13 cellular contexts compared by ENCODE assay signal in the genomic region with DNA sequence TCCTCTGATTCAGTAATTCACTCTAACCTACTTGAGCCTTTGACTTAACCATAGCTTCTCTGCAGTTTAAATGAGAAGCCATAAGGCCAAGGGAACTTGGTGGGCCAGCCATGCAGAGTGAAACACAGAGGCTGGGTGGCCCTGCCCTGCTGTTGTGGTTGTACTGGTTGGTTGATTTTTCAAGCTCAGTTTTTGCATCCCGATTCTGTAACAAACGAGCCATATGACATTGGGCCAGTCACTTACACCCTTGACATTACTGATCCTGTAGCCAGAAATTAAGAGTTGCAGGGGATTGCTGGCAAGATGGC. TPM values are rescaled to one million over a fixed set of nuclear protein-coding genes. Genes with fewer than 3 reads are reported as not detected.
DNase-seq lines count a peak whose midpoint lies in the region; ATAC-seq and TF ChIP-seq lines count a peak whose summit lies in the region.
"Had no signal": no experiment of that assay in that cellular context is flagged by ENCODE, and none has a peak within 500 bp of the region (broad histone marks: within the 10 kb centered on the region; RNA-seq: fewer than 3 reads in every experiment).

No MANE protein-coding gene starts in this region.

- peak overlapping the region; percentile 27 for H3K9ac ChIP-seq in Karpas-422 (ENCODE audit: low read length)
- H3K9ac ChIP-seq in parathyroid adenoma: no peak overlapping the region
- no peak overlapping the region for H3K9ac ChIP-seq in SK-N-SH

- TF ChIP-seq CTCF in CD14-positive monocyte (IDR thresholded peaks at IDR 0.05) (no peak), parathyroid adenoma (IDR thresholded peaks at IDR 0.05) (no peak), SK-N-SH (IDR thresholded peaks at IDR 0.05) (no peak)

- H3K9me3 ChIP-seq in Karpas-422 (ENCODE audit: low read length) (no peaks in the 10 kb centered on the region), parathyroid adenoma (ENCODE audit: control insufficient read depth, low read length) (no peaks in the 10 kb centered on the region), SK-N-SH (no peaks in the 10 kb centered on the region)
- H3K9me3 ChIP-seq: MG63, vagina had no signal

- H4K20me1 ChIP-seq in Karpas-422 (ENCODE audit: insufficient read depth, low read depth, low read length): no peaks in the 10 kb centered on the region
- H4K20me1 ChIP-seq in SK-N-SH (ENCODE audit: insufficient read depth): no peaks in the 10 kb centered on the region

- CTCF ChIA-PET in SK-N-SH (lab: Yijun Ruan, JAX): interaction anchor here (1.5 kb wide), 1 partner anchor 372 kb away, joined by 7 read pairs; no protein-coding TSS in a partner anchor

- H3F3A ChIP-seq in SK-N-SH (replicated peaks; ENCODE audit: insufficient read depth): no peaks in the 10 kb centered on the region

- peaks cover 0 to 9% (median 4%) of the 10 kb centered on the region in 7 donors for H3K9me3 Mint-ChIP-seq in CD14-positive monocyte
- H3K9me3 Mint-ChIP-seq in central memory CD8-positive, alpha-beta T cell: no peaks in the 10 kb centered on the region

- peaks cover 23 to 24% of the 10 kb centered on the region in 2 donors for H3K36me3 Mint-ChIP-seq in CD14-positive monocyte
- peaks cover 25% of the 10 kb centered on the region for H3K36me3 Mint-ChIP-seq in central memory CD8-positive, alpha-beta T cell (ENCODE audit: insufficient read depth)

- H3K4me3 ChIP-seq in Karpas-422 (ENCODE audit: low read length) (peak overlapping the region; percentile 72; the same call in 1 of the 2 replicates), parathyroid adenoma (ENCODE audit: low read depth, low read length) (no peak overlapping the region), SK-N-SH (ENCODE audit: low read depth in 2 of 2, low read length in 1 of 2) (no peak overlapping the region)
- H3K4me3 ChIP-seq: MG63 had no signal

- H3K4me1 Mint-ChIP-seq in CD14-positive monocyte: peaks cover 34% of the 10 kb centered on the region
- H3K4me1 Mint-ChIP-seq in central memory CD8-positive, alpha-beta T cell: peaks cover 39% of the 10 kb centered on the region

- H3K27me3 ChIP-seq in Karpas-422 (ENCODE audit: low read length): no peaks in the 10 kb centered on the region
- H3K27me3 ChIP-seq in parathyroid adenoma (ENCODE audit: control insufficient read depth, insufficient read depth, low read length): no peaks in the 10 kb centered on the region
- H3K27me3 ChIP-seq in SK-N-SH (ENCODE audit: insufficient read depth): peaks cover 55% of the 10 kb centered on the region
- H3K27me3 ChIP-seq: vagina had no signal

- H3K9me2 ChIP-seq in Karpas-422 (replicated peaks; ENCODE audit: insufficient read depth, low read length) (no peaks in the 10 kb centered on the region), SK-N-SH (no peaks in the 10 kb centered on the region)

- no peak for TF ChIP-seq RAD21 in SK-N-SH (IDR thresholded peaks at IDR 0.05; ENCODE audit: low read length)

- H3K4me3 Mint-ChIP-seq in CD14-positive monocyte: peak overlapping the region; percentile 88 to 95
- H3K4me3 Mint-ChIP-seq in central memory CD8-positive, alpha-beta T cell: peak overlapping the region; percentile 89

- H2AFZ ChIP-seq in Karpas-422 (ENCODE audit: low read length) (no peak overlapping the region), parathyroid adenoma (no peak overlapping the region), SK-N-SH (ENCODE audit: low read depth) (no peak overlapping the region)

- H3K27me3 Mint-ChIP-seq in CD14-positive monocyte (ENCODE audit: low read depth in 3 of 3): peaks cover 9 to 23% (median 15%) of the 10 kb centered on the region in 3 donors
- H3K27me3 Mint-ChIP-seq in central memory CD8-positive, alpha-beta T cell: no peaks in the 10 kb centered on the region

- no peaks in the 10 kb centered on the region for H3K36me3 ChIP-seq in Karpas-422 (ENCODE audit: insufficient read depth, low read length)
- no peaks in the 10 kb centered on the region for H3K36me3 ChIP-seq in parathyroid adenoma (ENCODE audit: control insufficient read depth, insufficient read depth, low read length)
- no peaks in the 10 kb centered on the region for H3K36me3 ChIP-seq in SK-N-SH (replicated peaks in 1 of 2; ENCODE audit: control insufficient read depth in 1 of 2, insufficient read depth in 2 of 2, low read length in 1 of 2)
- H3K36me3 ChIP-seq: MG63, vagina had no signal

- no peak for DNase-seq in CD14-positive monocyte (ENCODE audit: low spot score)
- no peak for DNase-seq in Karpas-422
- DNase-seq in central memory CD8-positive, alpha-beta T cell (ENCODE audit: low spot score in 2 of 2): no peak
- no peak for DNase-seq in SK-N-SH
- DNase-seq in SKM-1 (lab: John Stamatoyannopoulos, UW; ENCODE audit: unreplicated experiment): no peak
- DNase-seq: MG63, NCI-H226 had no signal

- intact Hi-C loops in CD14-positive monocyte (cut with micrococcal nuclease): loop anchor here (2.0 to 10.0 kb wide), 5 partner anchors 34 to 162 kb away; no protein-coding TSS in a partner anchor

- H3K4me1 ChIP-seq in Karpas-422 (ENCODE audit: low read length) (peaks cover 27% of the 10 kb centered on the region), parathyroid adenoma (peaks cover 4% of the 10 kb centered on the region), SK-N-SH (ENCODE audit: control insufficient read depth in 1 of 2, insufficient read depth in 2 of 2, low read depth in 1 of 2, low read length in 1 of 2) (no peaks in the 10 kb centered on the region; a peak in 1 of 4 replicates)

- H3K27ac Mint-ChIP-seq in CD14-positive monocyte: peak overlapping the region; percentile 99 to 100 (median 99)
- H3K27ac Mint-ChIP-seq in central memory CD8-positive, alpha-beta T cell (ENCODE audit: low read depth): peak overlapping the region; percentile 87

- TF ChIP-seq EP300 in SK-N-SH (IDR thresholded peaks at IDR 0.05; ENCODE audit: borderline replicate concordance in 1 of 2, low read depth in 1 of 2, low read length in 1 of 2): no peak

- POLR2A ChIA-PET in SK-N-SH (lab: Yijun Ruan, JAX): no interaction called here

- H3K4me2 ChIP-seq in Karpas-422 (ENCODE audit: low read depth, low read length, poor library complexity, severe bottlenecking) (peak overlapping the region; percentile 89), parathyroid adenoma (ENCODE audit: low read length) (no peak overlapping the region), SK-N-SH (no peak overlapping the region; the same call in 1 of the 2 replicates)

- WGBS in SK-N-SH (ENCODE audit: low lambda C conversion rate): 20% methylated on average over 2 of the region's 2 CpGs

- no peaks in the 10 kb centered on the region for H3K79me2 ChIP-seq in Karpas-422 (ENCODE audit: low read length)
- H3K79me2 ChIP-seq in parathyroid adenoma: no peaks in the 10 kb centered on the region
- no peaks in the 10 kb centered on the region for H3K79me2 ChIP-seq in SK-N-SH (ENCODE audit: insufficient read depth)

- ATAC-seq in central memory CD8-positive, alpha-beta T cell (replicated peaks; ENCODE audit: extremely low read depth, poor library complexity, severe bottlenecking): no peak
- ATAC-seq in HG03439 (IDR thresholded peaks at IDR 0.05; ENCODE audit: unreplicated experiment) (no peak), HG03378 (IDR thresholded peaks at IDR 0.05; ENCODE audit: unreplicated experiment) (no peak)
- ATAC-seq: activated CD4-positive, CD25-positive, alpha-beta regulatory T cell treated with anti-CD3 and anti-CD28 coated beads, Interleukin-2, amount 50 U/mL, for 24 hours had no signal

- peak overlapping the region; percentile 73 for H3K27ac ChIP-seq in Karpas-422 (ENCODE audit: low read length)
- H3K27ac ChIP-seq in parathyroid adenoma: peak overlapping the region; percentile 83
- no peak overlapping the region for H3K27ac ChIP-seq in SK-N-SH (ENCODE audit: low read depth in 2 of 2, low read length in 1 of 2)
- H3K27ac ChIP-seq: RWPE1 had no signal

TF ChIP-seq in SK-N-SH, 30 proteins besides CTCF, POLR2A, EP300 and RAD21 (continues in another document):
- no peak for TF ChIP-seq ELF1 (IDR thresholded peaks at IDR 0.05)
- TF ChIP-seq, protein P1, sequence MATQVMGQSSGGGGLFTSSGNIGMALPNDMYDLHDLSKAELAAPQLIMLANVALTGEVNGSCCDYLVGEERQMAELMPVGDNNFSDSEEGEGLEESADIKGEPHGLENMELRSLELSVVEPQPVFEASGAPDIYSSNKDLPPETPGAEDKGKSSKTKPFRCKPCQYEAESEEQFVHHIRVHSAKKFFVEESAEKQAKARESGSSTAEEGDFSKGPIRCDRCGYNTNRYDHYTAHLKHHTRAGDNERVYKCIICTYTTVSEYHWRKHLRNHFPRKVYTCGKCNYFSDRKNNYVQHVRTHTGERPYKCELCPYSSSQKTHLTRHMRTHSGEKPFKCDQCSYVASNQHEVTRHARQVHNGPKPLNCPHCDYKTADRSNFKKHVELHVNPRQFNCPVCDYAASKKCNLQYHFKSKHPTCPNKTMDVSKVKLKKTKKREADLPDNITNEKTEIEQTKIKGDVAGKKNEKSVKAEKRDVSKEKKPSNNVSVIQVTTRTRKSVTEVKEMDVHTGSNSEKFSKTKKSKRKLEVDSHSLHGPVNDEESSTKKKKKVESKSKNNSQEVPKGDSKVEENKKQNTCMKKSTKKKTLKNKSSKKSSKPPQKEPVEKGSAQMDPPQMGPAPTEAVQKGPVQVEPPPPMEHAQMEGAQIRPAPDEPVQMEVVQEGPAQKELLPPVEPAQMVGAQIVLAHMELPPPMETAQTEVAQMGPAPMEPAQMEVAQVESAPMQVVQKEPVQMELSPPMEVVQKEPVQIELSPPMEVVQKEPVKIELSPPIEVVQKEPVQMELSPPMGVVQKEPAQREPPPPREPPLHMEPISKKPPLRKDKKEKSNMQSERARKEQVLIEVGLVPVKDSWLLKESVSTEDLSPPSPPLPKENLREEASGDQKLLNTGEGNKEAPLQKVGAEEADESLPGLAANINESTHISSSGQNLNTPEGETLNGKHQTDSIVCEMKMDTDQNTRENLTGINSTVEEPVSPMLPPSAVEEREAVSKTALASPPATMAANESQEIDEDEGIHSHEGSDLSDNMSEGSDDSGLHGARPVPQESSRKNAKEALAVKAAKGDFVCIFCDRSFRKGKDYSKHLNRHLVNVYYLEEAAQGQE (IDR thresholded peaks at IDR 0.05; ENCODE audit: low read depth, low read length): no peak
- no peak for TF ChIP-seq IRF3 (IDR thresholded peaks at IDR 0.05; ENCODE audit: low read depth, low read length)
- TF ChIP-seq MEF2A (IDR thresholded peaks at IDR 0.05; ENCODE audit: borderline replicate concordance, low read depth): no peak

RNA-seq across cellular contexts. Expression of gene RASGEF1B, which starts 1.3 kb away (rescaled TPM):
- polyA plus RNA-seq in CD14-positive monocyte (10 to 100 TPM; 36.6 to 76.9 TPM), SK-N-SH (2012; rRNA removed) (not detected in 2 replicates)
- total RNA-seq in Karpas-422 (2014; rRNA removed; shearing (Covaris generic); ENCODE audit: low replicate concordance): 1.2 and 1.6 TPM in 2 replicates
- not detected in 2 replicates for polyA plus RNA-seq in SK-N-SH (2012; cell fraction: cytosol; rRNA removed)
- not detected in 2 replicates for polyA plus RNA-seq in SK-N-SH (2012; cell fraction: nucleus; rRNA removed)

Comparison
In these comparisons a context has a peak if more than half of its experiments do, and no peak if none do; other contexts are left out.
1. H3K27ac ChIP-seq: peak in Karpas-422 (single experiment) and parathyroid adenoma (single experiment); none in SK-N-SH (0 of 2).
2. RNA of gene RASGEF1B, which starts 1.3 kb away (polyA plus RNA-seq): 36.6 to 76.9 TPM in CD14-positive monocyte; not detected in SK-N-SH; every median in the first group is over 10 times any median in the second.